In genomic region chrX:41332988-41333743, GRCh38 we compare ENCODE assay signal across 8 cellular contexts. TPM values are rescaled to one million over a fixed set of nuclear protein-coding genes. Genes with fewer than 3 reads are reported as not detected.
DNase-seq lines count a peak whose midpoint lies in the region; ATAC-seq and TF ChIP-seq lines count a peak whose summit lies in the region.

No MANE protein-coding gene starts in this region.

- DNase-seq in A673 (ENCODE audit: low spot score): peak; percentile 95
- DNase-seq in NCI-H2227 treated with DMSO at 0.1 percent for 48 hours (lab: John Stamatoyannopoulos, UW): peak; percentile 98
- peak; percentile 74 for DNase-seq in activated CD4-positive, CD25-positive, alpha-beta regulatory T cell treated with anti-CD3 and anti-CD28 coated beads, Interleukin-2, amount 50 U/mL, for 16 hours (ENCODE audit: low read depth, low spot score)
- DNase-seq in central memory CD4-positive, alpha-beta T cell: peak; percentile 90
- peak; percentile 95 for DNase-seq in islet precursor cell
- DNase-seq in stimulated activated CD4-positive, alpha-beta T cell treated with anti-CD3 and anti-CD28 coated beads, Interleukin-12 subunit alpha, Interleukin-12 subunit beta, amount 100 ng/mL, for 48 hours (ENCODE audit: low read depth in 2 of 3, low spot score in 1 of 3): peak; percentile 68 to 80 (median 79)

- peak overlapping the region; percentile 81 for H3K4me3 ChIP-seq in A673 (ENCODE audit: low read depth, low read length, poor library complexity, severe bottlenecking)

- POLR2A ChIA-PET in A673 (lab: Charles Lee; ENCODE audit: low non-redundant PET): interaction anchor here (0.7 to 0.9 kb wide), 4 partner anchors 11 to 930 kb away, joined by 3 to 4 read pairs (median 3); no protein-coding TSS in a partner anchor

- peaks cover 7% of the 10 kb centered on the region for H3K36me3 ChIP-seq in A673 (ENCODE audit: insufficient read depth, low read length, poor library complexity, severe bottlenecking)

- CTCF ChIA-PET in A673 (lab: Charles Lee): no interaction called here

- no peaks in the 10 kb centered on the region for H3K9me3 ChIP-seq in A673 (ENCODE audit: low read depth, low read length, poor library complexity, severe bottlenecking)

- peak; percentile 25 for ATAC-seq in GM18873 (IDR thresholded peaks at IDR 0.05; ENCODE audit: low FRiP score, unreplicated experiment)
- ATAC-seq in HG03175 (IDR thresholded peaks at IDR 0.05; ENCODE audit: unreplicated experiment): peak; percentile 44

- no peak for TF ChIP-seq CTCF in A673 (conservative IDR thresholded peaks at IDR 0.05; ENCODE audit: low read depth, low read length)

- no peaks in the 10 kb centered on the region for H3K27me3 ChIP-seq in A673 (replicated peaks; ENCODE audit: insufficient read depth, low read depth, low read length, poor library complexity)

- intact Hi-C loops in A673 (cut with micrococcal nuclease; ENCODE audit: unreplicated experiment): no loop called here

- peaks cover 41% of the 10 kb centered on the region for H3K4me1 ChIP-seq in A673 (ENCODE audit: insufficient read depth, low read length, poor library complexity, severe bottlenecking)

- peak overlapping the region; percentile 100 for H3K27ac ChIP-seq in A673 (ENCODE audit: low read depth, low read length, poor library complexity, severe bottlenecking)

- no TSS peak for BruUV-seq in A673 (replicated peaks; lab: Mats Ljungman, UMichigan)

RNA-seq across cellular contexts. Expression of gene DDX3X, which starts 0.8 kb away (rescaled TPM):
- total RNA-seq in A673 (2021): 408 and 454 TPM in 2 replicates

Comparison
In these comparisons a context has a peak if more than half of its experiments do, and no peak if none do; other contexts are left out.
1. Peak in every context shown above with its lines: DNase-seq, ATAC-seq, H3K4me3 ChIP-seq and H3K27ac ChIP-seq.